8 cellular contexts compared by ENCODE assay signal in the genomic region with DNA sequence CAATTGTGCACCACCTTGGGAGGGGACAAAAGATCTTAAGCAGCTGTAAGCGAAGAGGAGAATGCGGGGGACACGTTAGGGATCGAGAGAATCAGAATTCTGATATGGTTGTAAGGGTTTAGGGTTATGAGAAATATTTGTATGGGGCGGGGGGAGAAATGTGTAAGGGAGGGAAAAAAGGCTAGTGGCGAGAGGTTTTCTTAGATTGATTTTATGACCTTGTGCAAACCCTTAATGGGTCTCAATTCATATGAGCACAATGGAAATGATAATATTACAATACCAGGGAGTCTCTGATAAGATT. TPM values are rescaled to one million over a fixed set of nuclear protein-coding genes. Genes with fewer than 3 reads are reported as not detected.
DNase-seq lines count a peak whose midpoint lies in the region; ATAC-seq, FAIRE-seq and TF ChIP-seq lines count a peak whose summit lies in the region.

No MANE protein-coding gene starts in this region.

- H2AFZ ChIP-seq in OCI-LY7 (ENCODE audit: low read length) (peak overlapping the region; percentile 90), endothelial cell of umbilical vein (ENCODE audit: low read depth, low read length) (peak overlapping the region; percentile 97), neuronal stem cell (ENCODE audit: low read length) (peak overlapping the region; percentile 77)

- no peak overlapping the region for H2BK120ac ChIP-seq in neuronal stem cell (ENCODE audit: low read depth, low read length)

- no peak overlapping the region for H2BK12ac ChIP-seq in neuronal stem cell (ENCODE audit: low read length)

- peak overlapping the region; percentile 97 for H3K9ac ChIP-seq in endothelial cell of umbilical vein (replicated peaks; ENCODE audit: extremely low read depth, insufficient read depth, low read length)
- no peak overlapping the region for H3K9ac ChIP-seq in neuronal stem cell (ENCODE audit: low read depth, low read length, poor library complexity)

- H4K20me1 ChIP-seq in OCI-LY7 (ENCODE audit: insufficient read depth, low read length) (peaks cover 18% of the 10 kb centered on the region; the same call in 1 of the 2 replicates), endothelial cell of umbilical vein (replicated peaks; ENCODE audit: control insufficient read depth, extremely low read depth, insufficient read depth, low read length) (peaks cover 2% of the 10 kb centered on the region)

- peak overlapping the region; percentile 68 for H3K27ac ChIP-seq in CD4-positive, CD25-positive, alpha-beta regulatory T cell (ENCODE audit: insufficient read depth, low read length, poor library complexity, severe bottlenecking)
- peak overlapping the region; percentile 59 for H3K27ac ChIP-seq in OCI-LY7 (ENCODE audit: low read depth, low read length, poor library complexity, severe bottlenecking)
- H3K27ac ChIP-seq in endothelial cell of umbilical vein (ENCODE audit: insufficient read depth, low read depth, low read length): peak overlapping the region; percentile 79
- no peak overlapping the region for H3K27ac ChIP-seq in neuronal stem cell (replicated peaks; ENCODE audit: low read length)

- POLR2A ChIA-PET in OCI-LY7 (lab: Charles Lee) (interaction anchor here (0.6 to 1.5 kb wide), 6 partner anchors 9 to 327 kb away, joined by 3 to 6 read pairs (median 3); no protein-coding TSS in a partner anchor), endothelial cell of umbilical vein (lab: Charles Lee) (no interaction called here)

- H3K4me3 Mint-ChIP-seq in CD4-positive, CD25-positive, alpha-beta regulatory T cell: peak overlapping the region; percentile 96 to 99 (median 96)

- H3K36me3 ChIP-seq in CD4-positive, CD25-positive, alpha-beta regulatory T cell (ENCODE audit: control insufficient read depth, insufficient read depth, low read length): peaks cover 2% of the 10 kb centered on the region
- H3K36me3 ChIP-seq in OCI-LY7 (ENCODE audit: insufficient read depth, low read length) (peaks cover 27% of the 10 kb centered on the region), endothelial cell of umbilical vein (ENCODE audit: control insufficient read depth in 2 of 2, extremely low read depth in 1 of 2, insufficient read depth in 2 of 2, low read length in 2 of 2) (peaks cover 0 to 2% of the 10 kb centered on the region in 2 experiments), neuronal stem cell (replicated peaks in 1 of 2; ENCODE audit: control insufficient read depth in 2 of 2, insufficient read depth in 2 of 2, low read length in 2 of 2) (peaks cover 2 to 8% of the 10 kb centered on the region in 2 donors)

- DNase-seq in CD4-positive, CD25-positive, alpha-beta regulatory T cell: no peak
- no peak for DNase-seq in OCI-LY7 (ENCODE audit: low spot score)
- DNase-seq in endothelial cell of umbilical vein (ENCODE audit: low read depth, low spot score): no peak
- no peak for DNase-seq in neuronal stem cell (ENCODE audit: low spot score)
- no peak for DNase-seq in NCI-H774 (lab: John Stamatoyannopoulos, UW)
- no peak for DNase-seq in cerebellar cortex (ENCODE audit: low spot score)

- TF ChIP-seq POLR2A in endothelial cell of umbilical vein (IDR thresholded peaks at IDR 0.05; ENCODE audit: low read depth, low read length): no peak

- CTCF ChIA-PET in OCI-LY7 (lab: Charles Lee; ENCODE audit: unreplicated experiment): no interaction called here
- CTCF ChIA-PET in endothelial cell of umbilical vein (lab: Charles Lee): interaction anchor here (1.0 to 1.7 kb wide), 4 partner anchors 9 to 45 kb away, joined by 3 to 12 read pairs (median 5); no protein-coding TSS in a partner anchor

- H3K27me3 ChIP-seq in CD4-positive, CD25-positive, alpha-beta regulatory T cell (ENCODE audit: control insufficient read depth, insufficient read depth, low read length): no peaks in the 10 kb centered on the region
- H3K27me3 ChIP-seq in endothelial cell of umbilical vein (ENCODE audit: control insufficient read depth in 2 of 2, insufficient read depth in 2 of 2, low read length in 2 of 2) (no peaks in the 10 kb centered on the region), neuronal stem cell (ENCODE audit: control insufficient read depth in 3 of 3, insufficient read depth in 3 of 3, low read depth in 1 of 3, low read length in 3 of 3) (no peaks in the 10 kb centered on the region)

- H3K9me1 ChIP-seq in endothelial cell of umbilical vein (replicated peaks; ENCODE audit: control insufficient read depth, extremely low read depth, insufficient read depth, low read length): no peaks in the 10 kb centered on the region

- H3K36me3 Mint-ChIP-seq in CD4-positive, CD25-positive, alpha-beta regulatory T cell: no peaks in the 10 kb centered on the region

- no peaks in the 10 kb centered on the region for H3K9me3 ChIP-seq in CD4-positive, CD25-positive, alpha-beta regulatory T cell (ENCODE audit: control insufficient read depth in 2 of 2, low read length in 2 of 2)
- H3K9me3 ChIP-seq in OCI-LY7 (ENCODE audit: low read length) (no peaks in the 10 kb centered on the region), endothelial cell of umbilical vein (replicated peaks; ENCODE audit: control insufficient read depth, insufficient read depth, low read length) (no peaks in the 10 kb centered on the region), neuronal stem cell (replicated peaks in 1 of 2; ENCODE audit: control insufficient read depth in 2 of 2, insufficient read depth in 1 of 2, low read depth in 1 of 2, low read length in 2 of 2) (no peaks in the 10 kb centered on the region)

- FAIRE-seq in endothelial cell of umbilical vein (lab: Jason Lieb, UNC): no peak

- WGBS in neuronal stem cell (ENCODE audit: extremely low coverage in 2 of 2, insufficient read length in 2 of 2, insufficient replicate concordance in 1 of 2), 2 donors: 100% methylated on average over 2 of the region's 6 CpGs; no CpG with 5 or more reads in 1 of the 2 donors

- peaks cover 5% of the 10 kb centered on the region for H3K79me1 ChIP-seq in neuronal stem cell (ENCODE audit: low read depth, low read length)

- H4K8ac ChIP-seq in neuronal stem cell (ENCODE audit: low read depth, low read length): no peak overlapping the region

- H3K9me2 ChIP-seq in OCI-LY7 (ENCODE audit: insufficient read depth, low read length): no peaks in the 10 kb centered on the region

- H3K4me1 Mint-ChIP-seq in CD4-positive, CD25-positive, alpha-beta regulatory T cell: peaks cover 19 to 69% (median 47%) of the 10 kb centered on the region in 4 donors

- intact Hi-C loops in OCI-LY7 (cut with micrococcal nuclease; ENCODE audit: unreplicated experiment) (loop anchor here (2.0 kb wide), 3 partner anchors 45 to 179 kb away; a partner anchor contains a TSS), endothelial cell of umbilical vein (cut with micrococcal nuclease) (loop anchor here (1.0 kb wide), 2 partner anchors 45 to 328 kb away; a partner anchor contains a TSS)

- H4K91ac ChIP-seq in neuronal stem cell (ENCODE audit: low read depth, low read length, poor library complexity): no peak overlapping the region

- peaks cover 0 to 1% (median 0%) of the 10 kb centered on the region in 7 donors for H3K9me3 Mint-ChIP-seq in CD4-positive, CD25-positive, alpha-beta regulatory T cell

- BruUV-seq in OCI-LY7 (replicated peaks; lab: Mats Ljungman, UMichigan) (no TSS peak), endothelial cell of umbilical vein (replicated peaks; lab: Mats Ljungman, UMichigan) (no TSS peak)

- TF ChIP-seq CTCF in OCI-LY7 (conservative IDR thresholded peaks at IDR 0.05; ENCODE audit: low read length) (no peak), endothelial cell of umbilical vein (IDR thresholded peaks at IDR 0.05; ENCODE audit: extremely low read depth in 1 of 2, insufficient read depth in 1 of 2, low read depth in 1 of 2, low read length in 2 of 2) (no peak)

- H3K27ac Mint-ChIP-seq in CD4-positive, CD25-positive, alpha-beta regulatory T cell: peak overlapping the region; percentile 95 to 98 (median 97)

- dilution Hi-C loops in endothelial cell of umbilical vein (cut with MboI; ENCODE audit: extremely low pct_ligation_motif_present, low sequenced_read_pairs): loop anchor here (10.0 kb wide), 1 partner anchor 95 kb away; no protein-coding TSS in a partner anchor

- H3K4me3 ChIP-seq in CD4-positive, CD25-positive, alpha-beta regulatory T cell (ENCODE audit: low read depth, low read length): peak overlapping the region; percentile 100
- H3K4me3 ChIP-seq in OCI-LY7 (ENCODE audit: low read depth, low read length, poor library complexity, severe bottlenecking) (peak overlapping the region; percentile 84), endothelial cell of umbilical vein (replicated peaks in 1 of 3; ENCODE audit: insufficient read depth in 1 of 3, low read depth in 1 of 3, low read length in 3 of 3) (peak overlapping the region; percentile 58 to 97 (median 96)), neuronal stem cell (ENCODE audit: low read length in 2 of 2) (peak overlapping the region; percentile 57 to 88)

- H3K79me2 ChIP-seq in OCI-LY7 (ENCODE audit: insufficient read depth, low read depth, low read length): peaks cover 52% of the 10 kb centered on the region
- peaks cover 50% of the 10 kb centered on the region for H3K79me2 ChIP-seq in endothelial cell of umbilical vein (ENCODE audit: control insufficient read depth, insufficient read depth, low read length)

- ATAC-seq in CD4-positive, CD25-positive, alpha-beta regulatory T cell (ENCODE audit: low read depth in 2 of 2): no peak
- ATAC-seq in GM18502 (IDR thresholded peaks at IDR 0.05; ENCODE audit: poor library complexity, unreplicated experiment) (no peak), HG03139 (IDR thresholded peaks at IDR 0.05; ENCODE audit: unreplicated experiment) (no peak)

- H3K4me2 ChIP-seq in OCI-LY7 (ENCODE audit: low read length): peak overlapping the region; percentile 87
- peak overlapping the region; percentile 92 for H3K4me2 ChIP-seq in endothelial cell of umbilical vein (ENCODE audit: insufficient read depth, low read length)
- peak overlapping the region; percentile 59 for H3K4me2 ChIP-seq in neuronal stem cell (ENCODE audit: insufficient read depth, low read length, poor library complexity, severe bottlenecking)

- no peak overlapping the region for H3K14ac ChIP-seq in neuronal stem cell (ENCODE audit: low read length)

- H3K4ac ChIP-seq in neuronal stem cell (ENCODE audit: low read length): no peak overlapping the region

- no peak overlapping the region for H2BK5ac ChIP-seq in neuronal stem cell (ENCODE audit: low read length)

- H2BK15ac ChIP-seq in neuronal stem cell (ENCODE audit: low read length): no peak overlapping the region

- no peak overlapping the region for H3K23ac ChIP-seq in neuronal stem cell (ENCODE audit: low read depth, low read length, poor library complexity)

- H3K18ac ChIP-seq in neuronal stem cell (ENCODE audit: low read length): no peak overlapping the region

- peaks cover 24% of the 10 kb centered on the region for H3K4me1 ChIP-seq in CD4-positive, CD25-positive, alpha-beta regulatory T cell (ENCODE audit: control insufficient read depth, insufficient read depth, low read length, poor library complexity, severe bottlenecking)
- H3K4me1 ChIP-seq in OCI-LY7 (ENCODE audit: insufficient read depth, low read length, poor library complexity, severe bottlenecking): peaks cover 41% of the 10 kb centered on the region
- H3K4me1 ChIP-seq in endothelial cell of umbilical vein (ENCODE audit: control insufficient read depth, extremely low read depth, insufficient read depth, low read length): peaks cover 16% of the 10 kb centered on the region
- peaks cover 0 to 2% of the 10 kb centered on the region in 2 donors for H3K4me1 ChIP-seq in neuronal stem cell (ENCODE audit: control insufficient read depth in 2 of 2, insufficient read depth in 1 of 2, low read depth in 1 of 2, low read length in 2 of 2)

- H2AK5ac ChIP-seq in neuronal stem cell (ENCODE audit: low read depth, low read length): no peak overlapping the region

- H3K27me3 Mint-ChIP-seq in CD4-positive, CD25-positive, alpha-beta regulatory T cell: peaks cover 13% of the 10 kb centered on the region

RNA-seq across cellular contexts. Expression of a gene that starts 0.4 kb away (rescaled TPM):
- 61.1 TPM for total RNA-seq in CD4-positive, CD25-positive, alpha-beta regulatory T cell
- polyA plus RNA-seq in CD4-positive, CD25-positive, alpha-beta regulatory T cell: 100 to 1,000 TPM; 127 to 204 (median 187) TPM
- total RNA-seq in OCI-LY7 (2014; rRNA removed; shearing (Covaris generic)): 69.1 and 72.0 TPM in 2 replicates
- total RNA-seq in OCI-LY7 (2022) (83.9 and 123 TPM in 2 replicates), endothelial cell of umbilical vein (113 and 115 TPM in 2 replicates)
- polyA plus RNA-seq in endothelial cell of umbilical vein: 86.7 and 116 TPM in 2 replicates
- 62.8 and 64.4 TPM in 2 replicates for polyA plus RNA-seq in endothelial cell of umbilical vein (2011; cell fraction: cytosol; rRNA removed)
- polyA plus RNA-seq in endothelial cell of umbilical vein (2011; cell fraction: nucleus; rRNA removed): 59.1 and 66.8 TPM in 2 replicates
- 144 and 179 TPM in 2 replicates for polyA plus RNA-seq in endothelial cell of umbilical vein (2012)
- 231 and 244 TPM in 2 replicates for polyA minus RNA-seq in endothelial cell of umbilical vein
- 153 TPM for polyA minus RNA-seq in endothelial cell of umbilical vein (2011; cell fraction: cytosol; rRNA and poly(A)+ RNA removed)
- polyA minus RNA-seq in endothelial cell of umbilical vein (2011; cell fraction: nucleus; rRNA and poly(A)+ RNA removed): 48.8 and 63.0 TPM in 2 replicates
- polyA plus RNA-seq in neuronal stem cell (2013, experiment 1 of 2): 29.4 TPM
- polyA plus RNA-seq in neuronal stem cell (2013, experiment 2 of 2): 29.9 TPM

RNA-seq across cellular contexts. Expression of a gene that starts 0.5 kb away (rescaled TPM):
- total RNA-seq in CD4-positive, CD25-positive, alpha-beta regulatory T cell: 1.5 TPM
- 1 to 10 TPM in 2 of 4 donors, under 1 TPM in 2; 0.78 to 1.8 (median 1.3) TPM for polyA plus RNA-seq in CD4-positive, CD25-positive, alpha-beta regulatory T cell
- total RNA-seq in OCI-LY7 (2014; rRNA removed; shearing (Covaris generic)): 0.92 and 1.2 TPM in 2 replicates
- total RNA-seq in OCI-LY7 (2022): 2.4 and 3.7 TPM in 2 replicates
- total RNA-seq in endothelial cell of umbilical vein: 0.62 TPM in 1 of 2 replicates, not detected in the other
- 0.18 and 0.24 TPM in 2 replicates for polyA plus RNA-seq in endothelial cell of umbilical vein
- polyA plus RNA-seq in endothelial cell of umbilical vein (2011; cell fraction: cytosol; rRNA removed): 0.27 and 0.32 TPM in 2 replicates
- 0.32 and 0.51 TPM in 2 replicates for polyA plus RNA-seq in endothelial cell of umbilical vein (2011; cell fraction: nucleus; rRNA removed)
- polyA plus RNA-seq in endothelial cell of umbilical vein (2012): 0.28 TPM in 1 of 2 replicates, not detected in the other
- polyA minus RNA-seq in endothelial cell of umbilical vein: 0.10 and 0.25 TPM in 2 replicates
- not detected for polyA minus RNA-seq in endothelial cell of umbilical vein (2011; cell fraction: cytosol; rRNA and poly(A)+ RNA removed)
- polyA minus RNA-seq in endothelial cell of umbilical vein (2011; cell fraction: nucleus; rRNA and poly(A)+ RNA removed): 0.48 and 0.58 TPM in 2 replicates
- 1.5 TPM for polyA plus RNA-seq in neuronal stem cell (2013, experiment 1 of 2)
- 1.7 TPM for polyA plus RNA-seq in neuronal stem cell (2013, experiment 2 of 2)
